In genomic region chr1:245060684-245061374, GRCh38 we compare ENCODE assay signal across 16 cellular contexts.
DNase-seq lines count a peak whose midpoint lies in the region; ATAC-seq, FAIRE-seq and TF ChIP-seq lines count a peak whose summit lies in the region.
"Had no signal": no experiment of that assay in that cellular context is flagged by ENCODE, and none has a peak within 500 bp of the region (broad histone marks: within the 10 kb centered on the region; RNA-seq: fewer than 3 reads in every experiment).

No MANE protein-coding gene starts in this region.

- H2AK9ac ChIP-seq in IMR-90 (replicated peaks; ENCODE audit: low read depth, low read length, poor library complexity), result no peak overlapping the region

- POLR2A ChIA-PET in IMR-90 (lab: Charles Lee; ENCODE audit: unreplicated experiment), result interaction anchor here (0.6 kb wide), 1 partner anchor 14 kb away, joined by 12 read pairs; no protein-coding TSS in a partner anchor
- POLR2A ChIA-PET in A673 (lab: Charles Lee; ENCODE audit: low non-redundant PET), result no interaction called here

- CTCF ChIA-PET in IMR-90 (lab: Yijun Ruan, JAX) (interaction anchor here (0.7 to 2.2 kb wide), 4 partner anchors 10 to 95 kb away, joined by 3 to 9 read pairs (median 3); no protein-coding TSS in a partner anchor), A673 (lab: Charles Lee) (no interaction called here)

- no peak overlapping the region for H2BK5ac ChIP-seq in IMR-90 (ENCODE audit: low read depth, low read length, poor library complexity, severe bottlenecking)

- H3K36me3 ChIP-seq in BE2C (no peaks in the 10 kb centered on the region), IMR-90 (ENCODE audit: control insufficient read depth, insufficient read depth, low read length) (no peaks in the 10 kb centered on the region), lower lobe of right lung (no peaks in the 10 kb centered on the region), A673 (ENCODE audit: insufficient read depth, low read length, poor library complexity, severe bottlenecking) (no peaks in the 10 kb centered on the region)

- no peak overlapping the region for H2BK120ac ChIP-seq in IMR-90 (ENCODE audit: low read depth, low read length)

- no peak for TF ChIP-seq POLR2A in IMR-90 (IDR thresholded peaks at IDR 0.05; ENCODE audit: low read depth, low read length)

- peak; percentile 46 for DNase-seq in BE2C
- DNase-seq in IMR-90, result peak; percentile 38
- DNase-seq in astrocyte of the spinal cord (ENCODE audit: low read depth, low spot score), result peak; percentile 4
- peak; percentile 76 for DNase-seq in iris pigment epithelial cell (ENCODE audit: low read depth)
- DNase-seq in activated effector memory CD4-positive, alpha-beta T cell treated with anti-CD3 and anti-CD28 coated beads, Interleukin-2, amount 50 U/mL, for 16 hours, result no peak
- no peak for DNase-seq in lower lobe of right lung
- no peak for DNase-seq in A673 (ENCODE audit: low spot score)
- DNase-seq in frontal cortex (ENCODE audit: low spot score in 2 of 2), result no peak
- DNase-seq: activated naive CD4-positive, alpha-beta T cell treated with anti-CD3 and anti-CD28 coated beads, Interleukin-2, amount 50 U/mL, for 16 hours; GF-D8; NCI-H2227 treated with DMSO at 0.1 percent for 48 hours; RPMI8226; stimulated activated CD4-positive, alpha-beta T cell treated with anti-CD3 and anti-CD28 coated beads, Interleukin-15, amount 100 ng/mL, for 24 hours; T1000 had no signal

- H4K8ac ChIP-seq in IMR-90 (ENCODE audit: low read depth in 2 of 2, low read length in 2 of 2), result no peak overlapping the region

- no peak overlapping the region for H3K56ac ChIP-seq in IMR-90 (ENCODE audit: extremely low read depth, insufficient read depth, low read length)

- no peak overlapping the region; the same call in 1 of the 2 replicates for H3K4me2 ChIP-seq in IMR-90 (ENCODE audit: low read depth, low read length)

- H3K9me3 ChIP-seq in BE2C, result no peaks in the 10 kb centered on the region
- H3K9me3 ChIP-seq in IMR-90 (ENCODE audit: control insufficient read depth, insufficient read depth, low read length), result no peaks in the 10 kb centered on the region
- H3K9me3 ChIP-seq in lower lobe of right lung, result no peaks in the 10 kb centered on the region
- H3K9me3 ChIP-seq in A673 (ENCODE audit: low read depth, low read length, poor library complexity, severe bottlenecking), result no peaks in the 10 kb centered on the region
- H3K9me3 ChIP-seq: gastroesophageal sphincter had no signal

- H3K23ac ChIP-seq in IMR-90 (ENCODE audit: low read depth, low read length), result no peak overlapping the region

- no peaks in the 10 kb centered on the region for H4K20me1 ChIP-seq in IMR-90 (ENCODE audit: insufficient read depth, low read length)

- H3K4me3 ChIP-seq in BE2C (ENCODE audit: low read depth, low read length) (no peak overlapping the region), IMR-90 (ENCODE audit: insufficient read depth, low read depth, low read length) (no peak overlapping the region), astrocyte of the spinal cord (ENCODE audit: low read depth, low read length) (no peak overlapping the region), lower lobe of right lung (no peak overlapping the region), A673 (ENCODE audit: low read depth, low read length, poor library complexity, severe bottlenecking) (no peak overlapping the region)
- H3K4me3 ChIP-seq: gastroesophageal sphincter had no signal

- no peaks in the 10 kb centered on the region for H3K9me1 ChIP-seq in IMR-90 (ENCODE audit: insufficient read depth, low read length)

- no peak for FAIRE-seq in frontal cortex (lab: Jason Lieb, UNC)
- FAIRE-seq: urothelium cell line had no signal

- H3K4me1 ChIP-seq in BE2C, result no peaks in the 10 kb centered on the region
- no peaks in the 10 kb centered on the region for H3K4me1 ChIP-seq in IMR-90 (ENCODE audit: control insufficient read depth, insufficient read depth, low read length)
- no peaks in the 10 kb centered on the region for H3K4me1 ChIP-seq in lower lobe of right lung
- peaks cover 3% of the 10 kb centered on the region for H3K4me1 ChIP-seq in A673 (ENCODE audit: insufficient read depth, low read length, poor library complexity, severe bottlenecking)

- no peak overlapping the region for H3K14ac ChIP-seq in IMR-90 (replicated peaks; ENCODE audit: low read depth, low read length)

- H3K79me1 ChIP-seq in IMR-90 (ENCODE audit: low read depth in 1 of 2, low read length in 2 of 2), result no peaks in the 10 kb centered on the region

- intact Hi-C loops in IMR-90 (cut with micrococcal nuclease), result no loop called here
- intact Hi-C loops in lower lobe of right lung (cut with DNase I), result no loop called here
- intact Hi-C loops in A673 (cut with micrococcal nuclease; ENCODE audit: unreplicated experiment), result no loop called here

- no peak overlapping the region for H4K91ac ChIP-seq in IMR-90 (ENCODE audit: insufficient read depth, low read depth, low read length)

- H2AK5ac ChIP-seq in IMR-90 (ENCODE audit: low read depth, low read length), result no peak overlapping the region

- H3K27ac ChIP-seq in IMR-90 (ENCODE audit: insufficient read depth, low read length) (no peak overlapping the region), lower lobe of right lung (no peak overlapping the region), A673 (ENCODE audit: low read depth, low read length, poor library complexity, severe bottlenecking) (no peak overlapping the region)
- H3K27ac ChIP-seq: gastroesophageal sphincter had no signal

- no peak overlapping the region for H3K18ac ChIP-seq in IMR-90 (ENCODE audit: low read depth, low read length)

- no peak overlapping the region for H2BK20ac ChIP-seq in IMR-90 (ENCODE audit: low read depth, low read length)

- in situ Hi-C loops in IMR-90 (cut with MboI; ENCODE audit: low sequenced_read_pairs), result no loop called here
- in situ Hi-C loops in astrocyte of the spinal cord (cut with HindIII; ENCODE audit: low sequenced_read_pairs), result no loop called here

- H3K4ac ChIP-seq in IMR-90 (ENCODE audit: low read depth, low read length), result no peak overlapping the region

- no peak for TF ChIP-seq CTCF in BE2C (IDR thresholded peaks at IDR 0.05; ENCODE audit: low read depth, low read length)
- TF ChIP-seq CTCF in IMR-90 (conservative IDR thresholded peaks at IDR 0.05; ENCODE audit: low read depth, low read length), result no peak
- no peak for TF ChIP-seq CTCF in astrocyte of the spinal cord (IDR thresholded peaks at IDR 0.05; ENCODE audit: low read depth, low read length)
- TF ChIP-seq CTCF in lower lobe of right lung (IDR thresholded peaks at IDR 0.05), result no peak
- no peak for TF ChIP-seq CTCF in A673 (conservative IDR thresholded peaks at IDR 0.05; ENCODE audit: low read depth, low read length)

- BruUV-seq in IMR-90 (replicated peaks; lab: Mats Ljungman, UMichigan), result no TSS peak
- no TSS peak for BruUV-seq in A673 (replicated peaks; lab: Mats Ljungman, UMichigan)

- dilution Hi-C loops in IMR-90 (cut with HindIII; ENCODE audit: low sequenced_read_pairs, unreplicated experiment), result no loop called here

- no peak overlapping the region for H2AFZ ChIP-seq in IMR-90 (replicated peaks; ENCODE audit: low read length, poor library complexity)

- H4K5ac ChIP-seq in IMR-90 (ENCODE audit: low read depth, low read length), result no peak overlapping the region

- WGBS in IMR-90 (ENCODE audit: extremely low coverage in 2 of 2, insufficient read length in 1 of 2), 2 experiments, result no CpG with 5 or more reads among the region's 6 CpGs

- no peaks in the 10 kb centered on the region for H3K27me3 ChIP-seq in BE2C
- no peaks in the 10 kb centered on the region for H3K27me3 ChIP-seq in IMR-90 (ENCODE audit: control insufficient read depth, insufficient read depth, low read length)
- no peaks in the 10 kb centered on the region for H3K27me3 ChIP-seq in lower lobe of right lung (ENCODE audit: low read depth)
- no peaks in the 10 kb centered on the region for H3K27me3 ChIP-seq in A673 (replicated peaks; ENCODE audit: insufficient read depth, low read depth, low read length, poor library complexity)
- H3K27me3 ChIP-seq: gastroesophageal sphincter had no signal

- TF ChIP-seq RAD21 in IMR-90 (IDR thresholded peaks at IDR 0.05; ENCODE audit: low read length), result no peak

- no peak overlapping the region for H3K9ac ChIP-seq in IMR-90 (ENCODE audit: low read depth, low read length)

- ATAC-seq in IMR-90 (ENCODE audit: low read depth) (peak; percentile 76), lower lobe of right lung (no peak)
- ATAC-seq: gastroesophageal sphincter had no signal

- H2BK15ac ChIP-seq in IMR-90 (ENCODE audit: low read depth, low read length), result no peak overlapping the region

TF ChIP-seq in IMR-90, 13 proteins besides CTCF, POLR2A, EP300 and RAD21:
- TF ChIP-seq CEBPB (IDR thresholded peaks at IDR 0.05; ENCODE audit: low read depth, low read length) (peak; percentile 49), CHD1 (IDR thresholded peaks at IDR 0.05; ENCODE audit: low read depth, low read length) (no peak), ELK1 (IDR thresholded peaks at IDR 0.05; ENCODE audit: borderline replicate concordance, low read depth, low read length) (no peak)

Comparison
In these comparisons a context has a peak if more than half of its experiments do, and no peak if none do; other contexts are left out.
1. DNase-seq: peak in BE2C (single experiment), IMR-90 (single experiment), astrocyte of the spinal cord (single experiment) and iris pigment epithelial cell (single experiment); none in activated effector memory CD4-positive, alpha-beta T cell treated with anti-CD3 and anti-CD28 coated beads, Interleukin-2, amount 50 U/mL, for 16 hours (single experiment), lower lobe of right lung (single experiment), A673 (single experiment) and frontal cortex (0 of 2).